18 cellular contexts compared by ENCODE assay signal in the genomic region with DNA sequence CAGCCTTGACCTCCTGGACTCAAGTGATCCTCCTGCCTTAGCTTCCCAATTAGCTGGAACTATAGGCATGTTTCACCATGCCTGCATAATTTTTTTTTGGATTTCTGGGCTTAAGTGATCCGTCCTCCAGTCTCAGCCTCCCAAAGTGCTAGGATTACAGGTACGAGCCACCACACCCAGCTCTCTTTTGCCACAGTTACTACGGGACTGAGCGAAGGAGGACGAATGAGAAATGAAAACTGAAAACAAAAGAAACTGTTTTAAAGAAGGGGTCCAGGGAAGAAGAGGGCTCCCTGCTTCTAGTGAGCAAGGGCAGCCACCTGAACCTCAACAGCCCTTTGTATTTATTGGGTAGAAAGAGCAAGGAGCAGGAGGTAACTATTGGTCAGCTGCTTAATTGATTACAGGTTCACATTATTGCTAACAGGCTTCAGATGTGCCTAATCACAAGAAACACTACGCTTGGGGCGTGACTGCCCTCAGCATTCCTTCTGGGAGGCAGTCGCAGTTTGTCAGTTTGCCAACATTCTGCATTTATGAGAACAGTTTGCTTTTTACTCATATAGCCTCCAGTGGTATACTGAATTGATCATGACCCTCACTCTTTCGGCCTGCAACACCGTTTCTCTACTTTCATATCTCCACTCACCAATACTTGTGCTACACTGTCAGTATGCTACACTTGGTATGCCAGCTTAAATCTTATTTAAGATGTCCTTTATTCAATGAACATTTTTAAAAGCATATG.
DNase-seq lines count a peak whose midpoint lies in the region; ATAC-seq, FAIRE-seq and TF ChIP-seq lines count a peak whose summit lies in the region.
"Had no signal": no experiment of that assay in that cellular context is flagged by ENCODE, and none has a peak within 500 bp of the region (broad histone marks: within the 10 kb centered on the region; RNA-seq: fewer than 3 reads in every experiment).

No MANE protein-coding gene starts in this region.

- no peak for FAIRE-seq in GM12892 (lab: Jason Lieb, UNC)

- intact Hi-C loops in body of pancreas (cut with DNase I) = no loop called here

- H3K4me1 ChIP-seq in body of pancreas = no peaks in the 10 kb centered on the region
- H3K4me1 ChIP-seq: thyroid gland had no signal

- H3K9me3 ChIP-seq in body of pancreas = no peaks in the 10 kb centered on the region
- H3K9me3 ChIP-seq: thyroid gland had no signal

- no peak for TF ChIP-seq EP300 in Ishikawa (IDR thresholded peaks at IDR 0.05; ENCODE audit: borderline replicate concordance)

- TF ChIP-seq RAD21 in Ishikawa (IDR thresholded peaks at IDR 0.05; ENCODE audit: low read depth) = no peak

- 67 to 87% methylated on average over 10 of the region's 10 CpGs for WGBS in body of pancreas, 2 donors

- H3K4me3 ChIP-seq in body of pancreas = no peak overlapping the region
- H3K4me3 ChIP-seq: thyroid gland had no signal

- no peak for TF ChIP-seq CTCF in body of pancreas (IDR thresholded peaks at IDR 0.05)

- H3K27me3 ChIP-seq in body of pancreas = no peaks in the 10 kb centered on the region
- H3K27me3 ChIP-seq: thyroid gland had no signal

- TF ChIP-seq POLR2A in body of pancreas (IDR thresholded peaks at IDR 0.05) (no peak), GM12892 (IDR thresholded peaks at IDR 0.05; ENCODE audit: low read depth, low read length) (no peak)

- H3K27ac ChIP-seq in body of pancreas = no peak overlapping the region
- H3K27ac ChIP-seq: thyroid gland had no signal

- no peak for ATAC-seq in body of pancreas

- DNase-seq in A172 (ENCODE audit: low spot score) (peak; percentile 14), body of pancreas (peak in 3 of 4 donors; percentile 2 to 41 (median 11)), foreskin melanocyte (peak; percentile 44), AG08396 (ENCODE audit: low spot score) (no peak), NOMO-1 treated with dmso at 0.1 percent for 144 hours (lab: John Stamatoyannopoulos, UW; ENCODE audit: unreplicated experiment) (no peak), NCI-H2196 treated with DMSO at 0.1 percent for 48 hours (lab: John Stamatoyannopoulos, UW; ENCODE audit: unreplicated experiment) (no peak), GM12892 (ENCODE audit: insufficient read length) (no peak)
- DNase-seq: activated CD4-positive, alpha-beta T cell treated with anti-CD3 and anti-CD28 coated beads, Interleukin-2, amount 10 ng/mL, durations not matched to agents 7 days and 5 days; activated naive CD4-positive, alpha-beta T cell treated with anti-CD3 and anti-CD28 coated beads, Interleukin-2, amount 50 U/mL, for 16 hours; kidney glomerular epithelial cell; NCI-H1436 treated with DMSO at 0.1 percent for 48 hours; NCI-H2227 treated with DMSO at 0.1 percent for 48 hours; nucleus accumbens; stimulated activated CD4-positive, alpha-beta T cell treated with anti-CD3 and anti-CD28 coated beads, Interleukin-4, amount 100 ng/mL, for 1 hour; stimulated activated CD8-positive, alpha-beta memory T cell treated with anti-CD3 and anti-CD28 coated beads, Interleukin-4, amount 100 ng/mL, for 48 hours; T-helper 9 cell; thyroid gland had no signal

- H3K36me3 ChIP-seq in body of pancreas (replicated peaks in 1 of 2; ENCODE audit: insufficient read depth in 1 of 2, low read depth in 2 of 2) = no peaks in the 10 kb centered on the region
- H3K36me3 ChIP-seq: thyroid gland had no signal

TF ChIP-seq in Ishikawa, 13 proteins besides CTCF, POLR2A, EP300 and RAD21:
- TF ChIP-seq, protein P1, sequence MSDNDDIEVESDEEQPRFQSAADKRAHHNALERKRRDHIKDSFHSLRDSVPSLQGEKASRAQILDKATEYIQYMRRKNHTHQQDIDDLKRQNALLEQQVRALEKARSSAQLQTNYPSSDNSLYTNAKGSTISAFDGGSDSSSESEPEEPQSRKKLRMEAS (IDR thresholded peaks at IDR 0.05) = no peak
- 0 out of 2 replicates have a peak, but pooled peaks have one; percentile 8 for TF ChIP-seq TEAD4 (IDR thresholded peaks at IDR 0.05)

Comparison
In these comparisons a context has a peak if more than half of its experiments do, and no peak if none do; other contexts are left out.
1. DNase-seq: peak in A172 (single experiment), body of pancreas (3 of 4) and foreskin melanocyte (single experiment); none in AG08396 (single experiment), NOMO-1 treated with dmso at 0.1 percent for 144 hours (single experiment), NCI-H2196 treated with DMSO at 0.1 percent for 48 hours (single experiment) and GM12892 (single experiment).